ENCODE assay signal across 1 cellular context in the genomic region with DNA sequence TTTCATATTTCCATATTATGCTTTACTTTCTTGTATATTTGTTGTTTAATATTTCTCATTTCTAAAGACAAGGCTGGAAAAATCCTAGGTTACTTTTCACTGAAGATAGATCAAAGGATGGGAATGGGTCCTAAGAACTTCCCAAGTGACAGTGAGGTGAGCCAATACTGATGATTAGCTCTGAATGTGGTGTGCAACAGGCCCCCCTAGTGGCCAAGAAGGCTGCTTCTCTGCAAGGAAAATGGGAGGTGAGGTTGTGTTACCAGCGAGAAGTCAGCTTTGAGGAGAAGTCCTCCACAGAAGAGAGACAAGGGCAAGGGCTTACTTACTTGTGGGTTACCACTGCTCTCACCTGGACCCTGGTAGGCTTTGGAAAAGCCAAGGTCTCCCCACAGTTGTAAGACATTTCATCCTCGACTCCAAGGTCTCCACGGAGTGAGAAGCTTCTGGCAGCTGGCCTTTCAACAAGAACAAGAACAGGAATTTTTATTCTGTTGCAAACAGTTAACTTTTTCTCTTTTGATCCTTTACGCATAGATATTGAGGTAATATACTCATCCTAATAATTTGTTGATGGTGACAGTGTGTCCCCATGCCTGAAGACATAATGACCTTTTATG.
TF ChIP-seq lines count a peak whose summit lies in the region.

No MANE protein-coding gene starts in this region.

TF ChIP-seq in HepG2, 621 proteins besides CTCF, POLR2A, EP300 and RAD21 (continued from another document):
- 0 out of 2 replicates have a peak, but pooled peaks have one; percentile 5 for TF ChIP-seq NPAS2 (CRISPR knock-in tag; IDR thresholded peaks at IDR 0.05; ENCODE audit: borderline replicate concordance)
